ENCODE assay signal across 14 cellular contexts in the genomic region with DNA sequence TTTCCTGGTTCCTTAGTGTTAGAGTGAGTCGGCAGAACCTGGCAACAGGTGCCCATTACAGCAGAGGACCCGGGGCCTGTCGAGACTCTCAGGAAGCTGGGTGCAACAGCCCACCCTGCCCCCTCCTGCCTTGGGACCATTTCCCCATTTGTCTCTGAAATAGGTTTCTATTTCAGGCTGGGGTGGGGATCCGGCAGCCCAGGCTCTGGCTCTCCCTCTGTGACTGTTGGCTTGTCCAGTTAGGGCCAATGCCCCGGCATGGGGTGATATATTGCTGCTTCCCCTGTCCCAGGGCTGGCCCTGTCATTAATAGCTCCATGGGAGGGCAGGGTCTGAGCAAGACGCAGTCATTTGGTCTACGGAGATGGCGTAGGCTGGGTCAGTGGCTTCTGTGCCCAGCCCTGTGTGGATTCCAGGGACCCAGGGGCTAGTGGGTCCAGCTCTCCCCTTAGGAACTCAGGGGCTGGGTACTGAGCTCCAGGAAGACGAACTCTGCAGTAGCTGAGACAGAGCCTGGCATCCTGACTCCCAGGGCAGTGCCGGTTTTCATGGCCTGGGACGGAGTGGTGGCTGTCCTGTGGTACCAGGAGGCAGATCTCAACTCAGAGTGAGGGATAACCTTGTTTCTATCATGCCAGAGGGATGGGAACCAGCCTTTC. TPM values are rescaled to one million over a fixed set of nuclear protein-coding genes. Genes with fewer than 3 reads are reported as not detected.
DNase-seq lines count a peak whose midpoint lies in the region; ATAC-seq and TF ChIP-seq lines count a peak whose summit lies in the region.
"Had no signal": no experiment of that assay in that cellular context is flagged by ENCODE, and none has a peak within 500 bp of the region (broad histone marks: within the 10 kb centered on the region; RNA-seq: fewer than 3 reads in every experiment).

No MANE protein-coding gene starts in this region.

- TF ChIP-seq CTCF in right atrium auricular region (IDR thresholded peaks at IDR 0.05) (no peak), Peyer's patch (IDR thresholded peaks at IDR 0.05) (no peak), mucosa of descending colon (IDR thresholded peaks at IDR 0.05) (no peak), transverse colon (IDR thresholded peaks at IDR 0.05) (no peak), stomach (IDR thresholded peaks at IDR 0.05) (no peak)

- TF ChIP-seq EP300 in transverse colon (IDR thresholded peaks at IDR 0.05; ENCODE audit: low read depth) (no peak), stomach (IDR thresholded peaks at IDR 0.05) (no peak)

- TF ChIP-seq POLR2A in Peyer's patch (IDR thresholded peaks at IDR 0.05) = no peak
- TF ChIP-seq POLR2A in transverse colon (IDR thresholded peaks at IDR 0.05) = no peak
- no peak for TF ChIP-seq POLR2A in stomach (IDR thresholded peaks at IDR 0.05)

- no peak overlapping the region for H3K27ac ChIP-seq in right atrium auricular region
- no peak overlapping the region for H3K27ac ChIP-seq in Peyer's patch
- H3K27ac ChIP-seq in transverse colon = peak overlapping the region; percentile 8 to 37 (median 17)
- H3K27ac ChIP-seq in stomach = peak overlapping the region in 1 of 5 donors; percentile 20

- no peaks in the 10 kb centered on the region for H3K27me3 ChIP-seq in right atrium auricular region
- no peaks in the 10 kb centered on the region for H3K27me3 ChIP-seq in Peyer's patch
- no peaks in the 10 kb centered on the region for H3K27me3 ChIP-seq in transverse colon
- H3K27me3 ChIP-seq in stomach = peaks cover 0 to 12% (median 0%) of the 10 kb centered on the region in 3 donors

- peak; percentile 40 for ATAC-seq in Right ventricle myocardium inferior
- ATAC-seq in mucosa of descending colon = peak; percentile 28
- no peak for ATAC-seq in GM18502 (IDR thresholded peaks at IDR 0.05; ENCODE audit: poor library complexity, unreplicated experiment)
- ATAC-seq: CD8-positive, alpha-beta T cell; stimulated activated naive CD8-positive, alpha-beta T cell treated with anti-CD3 and anti-CD28 coated beads, Interleukin-15, amount 100 ng/mL, for 72 hours had no signal

- intact Hi-C loops in Right ventricle myocardium inferior (cut with DNase I) = no loop called here
- intact Hi-C loops in mucosa of descending colon (cut with DNase I, micrococcal nuclease) = no loop called here
- intact Hi-C loops in transverse colon (cut with DNase I; ENCODE audit: low total_unique reads) = no loop called here
- intact Hi-C loops in stomach (cut with DNase I; ENCODE audit: low total_unique reads) = no loop called here

- no peaks in the 10 kb centered on the region for H3K9me3 ChIP-seq in right atrium auricular region
- no peaks in the 10 kb centered on the region for H3K9me3 ChIP-seq in Peyer's patch
- H3K9me3 ChIP-seq in mucosa of descending colon = no peaks in the 10 kb centered on the region
- no peaks in the 10 kb centered on the region for H3K9me3 ChIP-seq in transverse colon
- no peaks in the 10 kb centered on the region for H3K9me3 ChIP-seq in stomach

- H3K4me3 ChIP-seq in right atrium auricular region = no peak overlapping the region
- H3K4me3 ChIP-seq in Peyer's patch = no peak overlapping the region
- H3K4me3 ChIP-seq in mucosa of descending colon = no peak overlapping the region
- H3K4me3 ChIP-seq in transverse colon = no peak overlapping the region
- peak overlapping the region in 1 of 4 donors; percentile 6 for H3K4me3 ChIP-seq in stomach

- in situ Hi-C loops in transverse colon (cut with MboI; ENCODE audit: low pct_ligation_motif_present in 1 of 4, low pct_unique_long_range_greater_than_20kb in 1 of 4, low sequenced_read_pairs in 3 of 4) = no loop called here

- DNase-seq in Right ventricle myocardium inferior (ENCODE audit: missing footprints) = peak; percentile 57
- no peak for DNase-seq in right atrium auricular region (ENCODE audit: low spot score)
- DNase-seq in Peyer's patch = peak in 2 of 3 donors; percentile 42 to 46
- DNase-seq in mucosa of descending colon = no peak
- DNase-seq in transverse colon = no peak
- DNase-seq in stomach = no peak
- DNase-seq in activated CD8-positive, alpha-beta memory T cell treated with anti-CD3 and anti-CD28 coated beads, Interleukin-2, amount 50 U/mL, for 4 hours = no peak
- DNase-seq: activated T-cell treated with anti-CD3 and anti-CD28 coated beads, Interleukin-2, amount 50 U/mL, for 24 hours; CD8-positive, alpha-beta T cell; KBM-7; NCI-H1436; NCI-H345; stimulated activated naive CD8-positive, alpha-beta T cell treated with anti-CD3 and anti-CD28 coated beads, Interleukin-15, amount 100 ng/mL, for 72 hours had no signal

- 83% methylated on average over 10 of the region's 11 CpGs; no CpG with 5 or more reads in 1 of the 2 donors for WGBS in transverse colon (ENCODE audit: low coverage in 1 of 2), 2 donors
- 83 to 86% (median 83%) methylated on average over 9 to 11 of the region's 11 CpGs for WGBS in stomach, 5 donors

- H3K4me1 ChIP-seq in right atrium auricular region = peaks cover 0 to 28% of the 10 kb centered on the region in 2 donors
- peaks cover 0 to 23% (median 7%) of the 10 kb centered on the region in 4 donors for H3K4me1 ChIP-seq in Peyer's patch
- peaks cover 12% of the 10 kb centered on the region for H3K4me1 ChIP-seq in mucosa of descending colon (ENCODE audit: low read depth)
- peaks cover 0 to 6% (median 1%) of the 10 kb centered on the region in 4 donors for H3K4me1 ChIP-seq in transverse colon
- H3K4me1 ChIP-seq in stomach = peaks cover 0 to 22% (median 2%) of the 10 kb centered on the region in 4 donors

- H3K36me3 ChIP-seq in right atrium auricular region (no peaks in the 10 kb centered on the region), Peyer's patch (no peaks in the 10 kb centered on the region), mucosa of descending colon (ENCODE audit: low read depth) (no peaks in the 10 kb centered on the region), transverse colon (no peaks in the 10 kb centered on the region), stomach (no peaks in the 10 kb centered on the region)

RNA-seq across cellular contexts. Expression of gene P2RY6, which starts 2.7 kb away (rescaled TPM):
- total RNA-seq in Right ventricle myocardium inferior (2.8 TPM), right atrium auricular region (1 to 10 TPM in 1 of 2 donors, under 1 TPM in 1; 0.19 to 1.9 TPM), Peyer's patch (1 to 10 TPM in 3 of 4 donors, not detected in 1; 1.5 to 6.6 (median 2.3) TPM), mucosa of descending colon (1 to 10 TPM; 1.9 to 4.3 (median 2.8) TPM), transverse colon (1 to 10 TPM in 3 of 4 donors, not detected in 1; 1.1 to 1.6 (median 1.4) TPM), stomach (1 to 10 TPM in 1 of 5 donors, under 1 TPM in 1, not detected in 3; 0.29 to 1.3 TPM)
- polyA plus RNA-seq in stomach = 1 to 10 TPM; 1.2 to 2.9 (median 2.1) TPM
- total RNA-seq: CD8-positive, alpha-beta T cell had no signal

RNA-seq across cellular contexts. Expression of gene ARHGEF17, which starts 33.2 kb away (rescaled TPM):
- 57.1 TPM for total RNA-seq in Right ventricle myocardium inferior
- 10 to 100 TPM; 41.6 to 59.9 TPM for total RNA-seq in right atrium auricular region
- total RNA-seq in Peyer's patch = 10 to 100 TPM in 3 of 4 donors, 1 to 10 TPM in 1; 3.2 to 33.8 (median 17.4) TPM
- total RNA-seq in mucosa of descending colon = 10 to 100 TPM in 2 of 3 donors, 1 to 10 TPM in 1; 7.6 to 75.8 (median 13.6) TPM
- total RNA-seq in transverse colon = 10 to 100 TPM; 12.0 to 44.9 (median 27.1) TPM
- 10 to 100 TPM; 29.9 to 66.5 (median 38.8) TPM for total RNA-seq in stomach
- polyA plus RNA-seq in stomach = 10 to 100 TPM in 2 of 3 donors, 1 to 10 TPM in 1; 5.0 to 13.1 (median 10.8) TPM

RNA-seq across cellular contexts. Expression of gene P2RY2, which starts 56.8 kb away (rescaled TPM):
- total RNA-seq in Right ventricle myocardium inferior = 20.0 TPM
- total RNA-seq in right atrium auricular region = 10 to 100 TPM in 1 of 2 donors, 1 to 10 TPM in 1; 9.5 to 14.7 TPM
- 10 to 100 TPM in 3 of 4 donors, 1 to 10 TPM in 1; 6.6 to 42.7 (median 33.5) TPM for total RNA-seq in Peyer's patch
- 10 to 100 TPM in 2 of 3 donors, 1 to 10 TPM in 1; 7.6 to 20.6 (median 14.5) TPM for total RNA-seq in mucosa of descending colon
- total RNA-seq in transverse colon = 10 to 100 TPM in 3 of 4 donors, 1 to 10 TPM in 1; 8.6 to 21.4 (median 12.6) TPM
- 10 to 100 TPM in 1 of 5 donors, 1 to 10 TPM in 2, not detected in 2; 1.0 to 13.3 (median 1.3) TPM for total RNA-seq in stomach
- polyA plus RNA-seq in stomach = 1 to 10 TPM in 1 of 3 donors, under 1 TPM in 1, not detected in 1; 0.81 to 4.7 TPM
- total RNA-seq: CD8-positive, alpha-beta T cell had no signal

Comparison
In these comparisons a context has a peak if more than half of its experiments do, and no peak if none do; other contexts are left out.
1. DNase-seq: peak in Right ventricle myocardium inferior (single experiment) and Peyer's patch (2 of 3); none in right atrium auricular region (single experiment), mucosa of descending colon (0 of 3), transverse colon (single experiment), stomach (single experiment) and activated CD8-positive, alpha-beta memory T cell treated with anti-CD3 and anti-CD28 coated beads, Interleukin-2, amount 50 U/mL, for 4 hours (single experiment).
2. H3K27ac ChIP-seq: peak in transverse colon (4 of 4); none in right atrium auricular region (0 of 2) and Peyer's patch (0 of 4).